In the genomic region with DNA sequence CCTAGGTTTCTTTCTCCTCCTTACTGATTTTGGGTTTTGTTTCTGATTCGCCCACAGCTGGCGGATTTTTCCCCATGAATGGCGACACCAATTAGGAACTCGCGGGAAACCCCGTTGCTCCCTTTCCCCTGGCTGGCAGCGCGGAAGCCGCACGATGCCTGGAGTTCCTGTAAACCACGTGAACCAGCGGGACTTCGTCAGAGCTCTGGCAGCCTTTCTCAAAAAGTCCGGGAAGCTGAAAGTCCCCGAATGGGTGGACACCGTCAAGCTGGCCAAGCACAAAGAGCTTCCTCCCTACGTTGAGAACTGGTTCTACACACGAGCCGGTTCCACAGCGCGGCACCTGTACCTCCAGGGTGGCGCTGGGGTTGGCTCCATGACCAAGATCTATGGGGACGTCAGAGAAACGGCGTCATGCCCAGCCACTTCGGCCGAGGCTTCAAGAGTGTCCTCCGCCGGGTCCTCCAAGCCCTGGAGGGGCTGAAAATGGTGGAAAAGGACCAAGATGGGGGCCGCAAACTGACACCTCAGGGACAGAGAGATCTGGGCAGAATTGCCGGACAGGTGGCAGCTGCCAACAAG, we compare ENCODE assay signal across 15 cellular contexts. TPM values are rescaled to one million over a fixed set of nuclear protein-coding genes. Genes with fewer than 3 reads are reported as not detected.
DNase-seq lines count a peak whose midpoint lies in the region; ATAC-seq and TF ChIP-seq lines count a peak whose summit lies in the region.
"Had no signal": no experiment of that assay in that cellular context is flagged by ENCODE, and none has a peak within 500 bp of the region (broad histone marks: within the 10 kb centered on the region; RNA-seq: fewer than 3 reads in every experiment).

No MANE protein-coding gene starts in this region.

- H2AFZ ChIP-seq in ACC112 (ENCODE audit: low read length, unreplicated experiment), result peak overlapping the region; percentile 83

- no peaks in the 10 kb centered on the region for H3K27me3 Mint-ChIP-seq in activated T-helper 17 cell treated with anti-CD3 and anti-CD28 coated beads, Interleukin-2, amount 50 U/mL, for 72 hours
- H3K27me3 Mint-ChIP-seq: activated CD4-positive, alpha-beta memory T cell treated with anti-CD3 and anti-CD28 coated beads for 36 hours had no signal

- H3K27ac ChIP-seq in ACC112 (ENCODE audit: low read depth, low read length) (no peak overlapping the region), heart left ventricle (peak overlapping the region in 3 of 12 donors; percentile 7 to 26 (median 17))
- H3K27ac ChIP-seq: brain microvascular endothelial cell, Peyer's patch, upper lobe of left lung had no signal

- no peak for DNase-seq in adipocyte (ENCODE audit: low read depth)
- peak; percentile 31 to 66 (median 57) for DNase-seq in heart left ventricle
- peak; percentile 46 for DNase-seq in mucosa of gallbladder (ENCODE audit: low spot score)
- DNase-seq in Ammon's horn (ENCODE audit: low spot score), result no peak
- no peak for DNase-seq in RPMI8226
- no peak for DNase-seq in A172 (ENCODE audit: low spot score)
- DNase-seq: ACHN; activated CD4-positive, alpha-beta memory T cell treated with anti-CD3 and anti-CD28 coated beads for 36 hours; brain microvascular endothelial cell; natural killer cell; NCI-H1105 treated with DMSO at 0.1 percent for 48 hours; Peyer's patch had no signal

- H3K9me3 Mint-ChIP-seq in activated T-helper 17 cell treated with anti-CD3 and anti-CD28 coated beads, Interleukin-2, amount 50 U/mL, for 72 hours, result no peaks in the 10 kb centered on the region
- H3K9me3 Mint-ChIP-seq: activated CD4-positive, alpha-beta memory T cell treated with anti-CD3 and anti-CD28 coated beads for 36 hours; natural killer cell had no signal

- TF ChIP-seq CTCF in heart left ventricle (IDR thresholded peaks at IDR 0.05), result no peak

- H3K36me3 Mint-ChIP-seq in activated T-helper 17 cell treated with anti-CD3 and anti-CD28 coated beads, Interleukin-2, amount 50 U/mL, for 72 hours (ENCODE audit: low read depth), result no peaks in the 10 kb centered on the region
- H3K36me3 Mint-ChIP-seq: natural killer cell had no signal

- H3K27ac Mint-ChIP-seq in activated T-helper 17 cell treated with anti-CD3 and anti-CD28 coated beads, Interleukin-2, amount 50 U/mL, for 72 hours, result no peak overlapping the region
- H3K27ac Mint-ChIP-seq: activated CD4-positive, alpha-beta memory T cell treated with anti-CD3 and anti-CD28 coated beads for 36 hours; natural killer cell had no signal

- intact Hi-C loops in heart left ventricle (cut with DNase I), result loop anchor here in 3 of 10 donors (5.0 to 10.0 kb wide), 3 partner anchors 63 to 540 kb away; a partner anchor contains a TSS

- no peak overlapping the region for H3K9ac ChIP-seq in adipocyte (ENCODE audit: low read length)

- ATAC-seq in heart left ventricle, result no peak
- no peak for ATAC-seq in activated T-helper 17 cell treated with anti-CD3 and anti-CD28 coated beads, Interleukin-2, amount 50 U/mL, for 72 hours (replicated peaks)
- ATAC-seq: natural killer cell had no signal

- WGBS in heart left ventricle, 4 donors, result 57 to 75% (median 69%) methylated on average over 31 of the region's 31 CpGs

- peaks cover 4% of the 10 kb centered on the region for H3K4me1 Mint-ChIP-seq in activated T-helper 17 cell treated with anti-CD3 and anti-CD28 coated beads, Interleukin-2, amount 50 U/mL, for 72 hours

- H3K79me2 ChIP-seq in ACC112 (ENCODE audit: control insufficient read depth, insufficient read depth, low read length, unreplicated experiment), result peaks cover 15% of the 10 kb centered on the region

- H3K27me3 ChIP-seq in ACC112 (ENCODE audit: insufficient read depth, low read length), result no peaks in the 10 kb centered on the region
- H3K27me3 ChIP-seq in adipocyte (replicated peaks; ENCODE audit: control insufficient read depth, insufficient read depth, low read length), result no peaks in the 10 kb centered on the region
- peaks cover 0 to 24% (median 0%) of the 10 kb centered on the region in 9 donors for H3K27me3 ChIP-seq in heart left ventricle
- H3K27me3 ChIP-seq: brain microvascular endothelial cell, Peyer's patch, upper lobe of left lung had no signal

- H3K4me1 ChIP-seq in ACC112 (ENCODE audit: control insufficient read depth, insufficient read depth, low read length, unreplicated experiment) (peaks cover 12% of the 10 kb centered on the region), adipocyte (ENCODE audit: control insufficient read depth, insufficient read depth, low read length) (peaks cover 15% of the 10 kb centered on the region), heart left ventricle (peaks cover 0 to 20% (median 10%) of the 10 kb centered on the region in 12 donors)

- H3K4me3 ChIP-seq in ACC112 (ENCODE audit: low read depth, low read length) (peak overlapping the region; percentile 56), adipocyte (ENCODE audit: low read length) (peak overlapping the region; percentile 32), heart left ventricle (peak overlapping the region in 6 of 12 donors; percentile 10 to 35 (median 30))
- H3K4me3 ChIP-seq: Peyer's patch, upper lobe of left lung had no signal

- H3K4me3 Mint-ChIP-seq in activated T-helper 17 cell treated with anti-CD3 and anti-CD28 coated beads, Interleukin-2, amount 50 U/mL, for 72 hours, result no peak overlapping the region
- H3K4me3 Mint-ChIP-seq: activated CD4-positive, alpha-beta memory T cell treated with anti-CD3 and anti-CD28 coated beads for 36 hours; natural killer cell had no signal

- no peaks in the 10 kb centered on the region for H3K9me3 ChIP-seq in adipocyte (ENCODE audit: control insufficient read depth, low read length)
- H3K9me3 ChIP-seq in heart left ventricle, result no peaks in the 10 kb centered on the region
- H3K9me3 ChIP-seq: Peyer's patch, upper lobe of left lung had no signal

- TF ChIP-seq POLR2A in heart left ventricle (IDR thresholded peaks at IDR 0.05), result no peak

- no peaks in the 10 kb centered on the region for H3K36me3 ChIP-seq in ACC112 (ENCODE audit: insufficient read depth, low read length)
- H3K36me3 ChIP-seq in adipocyte (ENCODE audit: control insufficient read depth, insufficient read depth, low read length, severe bottlenecking), result no peaks in the 10 kb centered on the region
- H3K36me3 ChIP-seq in heart left ventricle, result peaks cover 0 to 3% (median 0%) of the 10 kb centered on the region in 9 donors
- H3K36me3 ChIP-seq: brain microvascular endothelial cell, Peyer's patch, upper lobe of left lung had no signal

RNA-seq across cellular contexts. Expression of a gene that starts 3.2 kb away (rescaled TPM):
- total RNA-seq in heart left ventricle, result 10 to 100 TPM in 7 of 9 donors, 1 to 10 TPM in 2; 8.5 to 29.2 (median 11.9) TPM
- polyA plus RNA-seq in heart left ventricle, result 10 to 100 TPM in 1 of 2 donors, 1 to 10 TPM in 1; 1.8 to 17.0 TPM
- total RNA-seq in mucosa of gallbladder, result 69.3 TPM
- 100 to 1,000 TPM in 1 of 2 donors, 10 to 100 TPM in 1; 97.7 to 105 TPM for total RNA-seq in activated T-helper 17 cell treated with anti-CD3 and anti-CD28 coated beads, Interleukin-2, amount 50 U/mL, for 72 hours
- total RNA-seq in A172 (2014; rRNA removed; shearing (Covaris generic)), result 97.0 and 100 TPM in 2 replicates

RNA-seq across cellular contexts. Expression of a gene that starts 7.5 kb away (rescaled TPM):
- 1 to 10 TPM; 4.6 to 9.1 (median 6.2) TPM for total RNA-seq in heart left ventricle
- polyA plus RNA-seq in heart left ventricle, result 1 to 10 TPM; 2.1 to 5.2 TPM
- total RNA-seq in mucosa of gallbladder, result 20.2 TPM
- total RNA-seq in activated T-helper 17 cell treated with anti-CD3 and anti-CD28 coated beads, Interleukin-2, amount 50 U/mL, for 72 hours, result 10 to 100 TPM; 12.5 to 18.3 TPM
- 47.6 and 57.2 TPM in 2 replicates for total RNA-seq in A172 (2014; rRNA removed; shearing (Covaris generic))

RNA-seq across cellular contexts. Expression of a gene that starts 37.4 kb away (rescaled TPM):
- total RNA-seq in heart left ventricle, result 10 to 100 TPM in 1 of 9 donors, 1 to 10 TPM in 8; 5.9 to 12.0 (median 8.0) TPM
- 10 to 100 TPM in 1 of 2 donors, 1 to 10 TPM in 1; 5.2 to 11.2 TPM for polyA plus RNA-seq in heart left ventricle
- 6.2 TPM for total RNA-seq in mucosa of gallbladder
- 1 to 10 TPM; 5.8 to 9.5 TPM for total RNA-seq in activated T-helper 17 cell treated with anti-CD3 and anti-CD28 coated beads, Interleukin-2, amount 50 U/mL, for 72 hours
- total RNA-seq in A172 (2014; rRNA removed; shearing (Covaris generic)), result 20.3 and 27.0 TPM in 2 replicates

RNA-seq across cellular contexts. Expression of a gene that starts 37.7 kb away (rescaled TPM):
- total RNA-seq in heart left ventricle, result 1 to 10 TPM in 4 of 9 donors, under 1 TPM in 4, not detected in 1; 0.46 to 2.0 (median 0.85) TPM
- polyA plus RNA-seq in heart left ventricle, result under 1 TPM; 0.72 to 0.97 TPM
- total RNA-seq in mucosa of gallbladder, result 3.3 TPM
- total RNA-seq in activated T-helper 17 cell treated with anti-CD3 and anti-CD28 coated beads, Interleukin-2, amount 50 U/mL, for 72 hours, result 1 to 10 TPM; 2.1 to 3.2 TPM
- total RNA-seq in A172 (2014; rRNA removed; shearing (Covaris generic)), result 1.7 and 2.9 TPM in 2 replicates

Comparison
In these comparisons a context has a peak if more than half of its experiments do, and no peak if none do; other contexts are left out.
1. DNase-seq: peak in heart left ventricle (5 of 5) and mucosa of gallbladder (single experiment); none in adipocyte (single experiment), Ammon's horn (single experiment), RPMI8226 (single experiment) and A172 (single experiment).